ENCODE assay signal across 10 cellular contexts in genomic region chr7:8430643-8431042, GRCh38. TPM values are rescaled to one million over a fixed set of nuclear protein-coding genes. Genes with fewer than 3 reads are reported as not detected.
"Had no signal": no experiment of that assay in that cellular context is flagged by ENCODE, and none has a peak within 500 bp of the region (broad histone marks: within the 10 kb centered on the region; RNA-seq: fewer than 3 reads in every experiment).

No MANE protein-coding gene starts in this region.

- H2AFZ ChIP-seq: GM23248 had no signal

- DNase-seq: GM23248, GOT3, H7, HFFc6, KBM-7 had no signal

- H3K27ac Mint-ChIP-seq: HFFc6, IgD-negative memory B cell had no signal

- ATAC-seq: HCT116 had no signal

- H3K36me3 ChIP-seq: HAP-1 had no signal

- H3K4me3 ChIP-seq: GM23248, HAP-1 had no signal

- H3K27ac ChIP-seq: GM23248 had no signal

- FAIRE-seq: HTR-8/SVneo had no signal

- H3K4me3 Mint-ChIP-seq: HFFc6, IgD-negative memory B cell had no signal

- H3K9me3 ChIP-seq: HAP-1 had no signal

- H3K9ac ChIP-seq: GM23248 had no signal

RNA-seq across cellular contexts. Expression of gene NXPH1, which starts 2.8 kb away (rescaled TPM):
- total RNA-seq: GM23248, HFFc6, HT-29 had no signal
- polyA plus RNA-seq: GM23248, IgD-negative memory B cell had no signal
